20 cellular contexts compared by ENCODE assay signal in genomic region chr2:170115501-170116229, GRCh38.
"Had no signal": no experiment of that assay in that cellular context is flagged by ENCODE, and none has a peak within 500 bp of the region (broad histone marks: within the 10 kb centered on the region; RNA-seq: fewer than 3 reads in every experiment).

No MANE protein-coding gene starts in this region.

- H3K4me3 Mint-ChIP-seq: naive B cell, nephron, type B pancreatic cell had no signal

- H3K27ac Mint-ChIP-seq: naive B cell, nephron, type B pancreatic cell had no signal

- DNase-seq: colonic mucosa; dermis blood vessel endothelial cell; erythroblast; foreskin melanocyte; head of caudate nucleus; hippocampal formation; mesendoderm; naive B cell; occipital lobe; sigmoid colon; stimulated activated CD4-positive, alpha-beta T cell treated with anti-CD3 and anti-CD28 coated beads, Interleukin-12 subunit alpha, Interleukin-12 subunit beta, amount 100 ng/mL, for 4 hours; stimulated activated naive CD4-positive, alpha-beta T cell; stomach; substantia nigra; uterus had no signal

- H3K4me1 Mint-ChIP-seq: naive B cell had no signal

- H3K4me1 ChIP-seq: colonic mucosa, parathyroid adenoma, prostate gland, sigmoid colon, stomach, uterus had no signal

- H3K4me3 ChIP-seq: colonic mucosa, prostate gland, sigmoid colon, skin epidermis, stomach, uterus had no signal

- H3K27me3 Mint-ChIP-seq: type B pancreatic cell had no signal

- H3K9ac ChIP-seq: parathyroid adenoma had no signal

- H3K27me3 ChIP-seq: colonic mucosa, sigmoid colon, stomach, uterus had no signal

- H3K27ac ChIP-seq: colonic mucosa, parathyroid adenoma, prostate gland, sigmoid colon, skin epidermis, stomach, uterus had no signal

- H3K36me3 ChIP-seq: colonic mucosa, prostate gland, sigmoid colon, stomach, uterus had no signal

- H3K9me3 ChIP-seq: colonic mucosa, prostate gland, uterus had no signal
